8 cellular contexts compared by ENCODE assay signal in genomic region chr19:48332662-48333466, GRCh38. TPM values are rescaled to one million over a fixed set of nuclear protein-coding genes. Genes with fewer than 3 reads are reported as not detected.
DNase-seq lines count a peak whose midpoint lies in the region; ATAC-seq, FAIRE-seq and TF ChIP-seq lines count a peak whose summit lies in the region.

No MANE protein-coding gene starts in this region.

- peaks cover 6% of the 10 kb centered on the region for H3K36me3 Mint-ChIP-seq in neural crest cell (ENCODE audit: low read depth)

- TF ChIP-seq CTCF in RWPE1 (conservative IDR thresholded peaks at IDR 0.05; ENCODE audit: low read depth) (no peak), fibroblast of villous mesenchyme (IDR thresholded peaks at IDR 0.05; ENCODE audit: insufficient read depth, low read depth, low read length) (no peak), neural crest cell (conservative IDR thresholded peaks at IDR 0.05) (no peak)

- peak overlapping the region; percentile 97 for H3K27ac ChIP-seq in RWPE1

- peak overlapping the region; percentile 86 for H3K4me3 Mint-ChIP-seq in neural crest cell
- H3K4me3 Mint-ChIP-seq in stimulated activated naive CD8-positive, alpha-beta T cell treated with anti-CD3 and anti-CD28 coated beads, Interleukin-15, amount 100 ng/mL, for 72 hours, result peak overlapping the region; percentile 93 to 96

- peaks cover 45% of the 10 kb centered on the region for H3K4me1 Mint-ChIP-seq in neural crest cell
- H3K4me1 Mint-ChIP-seq in stimulated activated naive CD8-positive, alpha-beta T cell treated with anti-CD3 and anti-CD28 coated beads, Interleukin-15, amount 100 ng/mL, for 72 hours, result peaks cover 68% of the 10 kb centered on the region

- no peak for TF ChIP-seq POLR2A in H54 (IDR thresholded peaks at IDR 0.05; ENCODE audit: low read depth, low read length)

- ATAC-seq in stimulated activated naive CD8-positive, alpha-beta T cell treated with anti-CD3 and anti-CD28 coated beads, Interleukin-15, amount 100 ng/mL, for 72 hours, result peak; percentile 78

- FAIRE-seq in H54 (lab: Jason Lieb, UNC), result peak; percentile 92

- no peak overlapping the region for H3K27ac Mint-ChIP-seq in neural crest cell (ENCODE audit: unreplicated experiment)
- peak overlapping the region; percentile 95 to 96 for H3K27ac Mint-ChIP-seq in stimulated activated naive CD8-positive, alpha-beta T cell treated with anti-CD3 and anti-CD28 coated beads, Interleukin-15, amount 100 ng/mL, for 72 hours

- peaks cover 3% of the 10 kb centered on the region for H3K27me3 Mint-ChIP-seq in neural crest cell (ENCODE audit: low read depth)
- no peaks in the 10 kb centered on the region for H3K27me3 Mint-ChIP-seq in stimulated activated naive CD8-positive, alpha-beta T cell treated with anti-CD3 and anti-CD28 coated beads, Interleukin-15, amount 100 ng/mL, for 72 hours

- peak overlapping the region; percentile 28 for H3K4me3 ChIP-seq in fibroblast of villous mesenchyme (ENCODE audit: low read depth, low read length)

- POLR2A ChIA-PET in RWPE1 (lab: Yijun Ruan, JAX; ENCODE audit: low non-redundant PET), result interaction anchor here (0.6 to 0.9 kb wide), 3 partner anchors 11 to 52 kb away, joined by 3 to 4 read pairs (median 3); a partner anchor contains a TSS

- CTCF ChIA-PET in RWPE1 (lab: Yijun Ruan, JAX), result interaction anchor here (0.6 to 2.2 kb wide), 4 partner anchors 13 to 156 kb away, joined by 3 to 17 read pairs (median 4); no protein-coding TSS in a partner anchor

- peak; percentile 96 for DNase-seq in ELR (ENCODE audit: low read depth)
- DNase-seq in H54 (ENCODE audit: insufficient read length, low spot score), result no peak
- DNase-seq in LoVo (ENCODE audit: low spot score), result peak; percentile 94
- peak; percentile 97 for DNase-seq in RWPE1 (ENCODE audit: low spot score)
- DNase-seq in activated gamma-delta T cell (lab: John Stamatoyannopoulos, UW), result peak; percentile 61
- peak; percentile 98 for DNase-seq in fibroblast of villous mesenchyme (ENCODE audit: low read depth)
- DNase-seq in neural crest cell (ENCODE audit: low read depth, low spot score), result peak; percentile 50
- DNase-seq in stimulated activated naive CD8-positive, alpha-beta T cell treated with anti-CD3 and anti-CD28 coated beads, Interleukin-15, amount 100 ng/mL, for 72 hours, result peak; percentile 94 to 96

- H3K9me3 Mint-ChIP-seq in neural crest cell, result peaks cover 2% of the 10 kb centered on the region
- no peaks in the 10 kb centered on the region for H3K9me3 Mint-ChIP-seq in stimulated activated naive CD8-positive, alpha-beta T cell treated with anti-CD3 and anti-CD28 coated beads, Interleukin-15, amount 100 ng/mL, for 72 hours

RNA-seq across cellular contexts. Expression of gene EMP3, which starts 7.5 kb away (rescaled TPM):
- total RNA-seq in fibroblast of villous mesenchyme (82.8 and 92.4 TPM in 2 replicates), neural crest cell (27.4 and 30.5 TPM in 2 replicates)

RNA-seq across cellular contexts. Expression of gene TMEM143, which starts 30.9 kb away (rescaled TPM):
- total RNA-seq in fibroblast of villous mesenchyme (2.9 and 3.0 TPM in 2 replicates), neural crest cell (6.8 and 8.4 TPM in 2 replicates)

RNA-seq across cellular contexts. Expression of gene SYNGR4, which starts 31.3 kb away (rescaled TPM):
- total RNA-seq in fibroblast of villous mesenchyme, result not detected in 2 replicates
- not detected in 2 replicates for total RNA-seq in neural crest cell

RNA-seq across cellular contexts. Expression of gene KDELR1, which starts 58.5 kb away (rescaled TPM):
- total RNA-seq in fibroblast of villous mesenchyme (72.2 and 111 TPM in 2 replicates), neural crest cell (163 and 172 TPM in 2 replicates)
